ENCODE assay signal across 8 cellular contexts in genomic region chr1:77683836-77684148, GRCh38. TPM values are rescaled to one million over a fixed set of nuclear protein-coding genes. Genes with fewer than 3 reads are reported as not detected.
DNase-seq lines count a peak whose midpoint lies in the region; ATAC-seq and TF ChIP-seq lines count a peak whose summit lies in the region.

No MANE protein-coding gene starts in this region.

- TF ChIP-seq POLR2A in adrenal gland (IDR thresholded peaks at IDR 0.05) (no peak), right lobe of liver (IDR thresholded peaks at IDR 0.05) (no peak)

- H3K36me3 ChIP-seq in adrenal gland (replicated peaks in 1 of 2) (no peaks in the 10 kb centered on the region), right lobe of liver (no peaks in the 10 kb centered on the region)

- no peaks in the 10 kb centered on the region for H3K9me3 Mint-ChIP-seq in activated naive CD4-positive, alpha-beta T cell treated with anti-CD3 and anti-CD28 coated beads for 36 hours
- no peaks in the 10 kb centered on the region for H3K9me3 Mint-ChIP-seq in type B pancreatic cell

- H3K4me3 ChIP-seq in adrenal gland (peak overlapping the region in 2 of 4 donors; percentile 80 to 93), right lobe of liver (peak overlapping the region; percentile 60 to 79 (median 79))

- no peaks in the 10 kb centered on the region for H3K9me3 ChIP-seq in adrenal gland (replicated peaks in 1 of 3)
- H3K9me3 ChIP-seq in right lobe of liver, result no peaks in the 10 kb centered on the region

- H3K27me3 Mint-ChIP-seq in activated naive CD4-positive, alpha-beta T cell treated with anti-CD3 and anti-CD28 coated beads for 36 hours (ENCODE audit: low read depth), result no peaks in the 10 kb centered on the region
- no peaks in the 10 kb centered on the region for H3K27me3 Mint-ChIP-seq in type B pancreatic cell

- intact Hi-C loops in activated naive CD4-positive, alpha-beta T cell treated with anti-CD3 and anti-CD28 coated beads for 36 hours (cut with micrococcal nuclease), result loop anchor here (1.0 to 10.0 kb wide), 12 partner anchors 253 to 1609 kb away; partner anchors contain the start of genes AK5, FUBP1, IFI44L and PIGK
- intact Hi-C loops in adrenal gland (cut with DNase I), result loop anchor here in 1 of 2 donors (10.0 kb wide), 1 partner anchor 89 kb away; no protein-coding TSS in a partner anchor
- intact Hi-C loops in right lobe of liver (cut with DNase I), result no loop called here

- no peak for DNase-seq in activated naive CD4-positive, alpha-beta T cell treated with anti-CD3 and anti-CD28 coated beads for 36 hours
- no peak for DNase-seq in activated naive CD4-positive, alpha-beta T cell treated with anti-CD3 and anti-CD28 coated beads, Interleukin-2, amount 50 U/mL, for 16 hours
- DNase-seq in adrenal gland, result no peak
- DNase-seq in right lobe of liver, result no peak
- DNase-seq in type B pancreatic cell (ENCODE audit: extremely low spot score, unreplicated experiment), result no peak
- DNase-seq in activated gamma-delta T cell treated with Interleukin-2 at 50 U/mL for 16 hours, result no peak
- DNase-seq in SW 1271 (lab: John Stamatoyannopoulos, UW), result no peak

- H3K4me3 Mint-ChIP-seq in activated naive CD4-positive, alpha-beta T cell treated with anti-CD3 and anti-CD28 coated beads for 36 hours, result peak overlapping the region; percentile 82
- H3K4me3 Mint-ChIP-seq in type B pancreatic cell, result peak overlapping the region; percentile 93

- TF ChIP-seq CTCF in adrenal gland (IDR thresholded peaks at IDR 0.05) (no peak), right lobe of liver (IDR thresholded peaks at IDR 0.05) (no peak), type B pancreatic cell (conservative IDR thresholded peaks at IDR 0.05) (no peak)

- H3K27ac ChIP-seq in adrenal gland (peak overlapping the region; percentile 71 to 98 (median 95)), right lobe of liver (peak overlapping the region; percentile 85 to 90 (median 89))

- H3K4me1 ChIP-seq in adrenal gland (replicated peaks in 1 of 2) (peaks cover 27 to 39% of the 10 kb centered on the region in 2 donors), right lobe of liver (peaks cover 0 to 33% (median 5%) of the 10 kb centered on the region in 4 donors)

- CTCF ChIA-PET in activated naive CD4-positive, alpha-beta T cell treated with anti-CD3 and anti-CD28 coated beads for 36 hours (lab: Charles Lee), result interaction anchor here (0.7 to 1.8 kb wide), 9 partner anchors 11 to 432 kb away, joined by 3 to 5 read pairs (median 4); partner anchors contain the start of genes FUBP1 and MIGA1

- H3K4me1 Mint-ChIP-seq in activated naive CD4-positive, alpha-beta T cell treated with anti-CD3 and anti-CD28 coated beads for 36 hours (ENCODE audit: low read depth), result peaks cover 26% of the 10 kb centered on the region
- peaks cover 19% of the 10 kb centered on the region for H3K4me1 Mint-ChIP-seq in type B pancreatic cell (ENCODE audit: unreplicated experiment)

- WGBS in adrenal gland, 4 donors, result 0% methylated on average over 9 of the region's 9 CpGs
- WGBS in right lobe of liver (ENCODE audit: insufficient coverage, low coverage, low lambda C conversion rate, missing lambda C conversion rate), result under 1% methylated on average over 9 of the region's 9 CpGs

- H3K27me3 ChIP-seq in adrenal gland, result no peaks in the 10 kb centered on the region
- no peaks in the 10 kb centered on the region for H3K27me3 ChIP-seq in right lobe of liver

- ATAC-seq in right lobe of liver, result peak in 3 of 4 donors; percentile 5 to 24 (median 15)
- ATAC-seq in HG02759 (IDR thresholded peaks at IDR 0.05; ENCODE audit: unreplicated experiment), result no peak

- peak overlapping the region; percentile 90 for H3K27ac Mint-ChIP-seq in activated naive CD4-positive, alpha-beta T cell treated with anti-CD3 and anti-CD28 coated beads for 36 hours
- H3K27ac Mint-ChIP-seq in type B pancreatic cell, result peak overlapping the region; percentile 93

- peaks cover 6% of the 10 kb centered on the region for H3K36me3 Mint-ChIP-seq in activated naive CD4-positive, alpha-beta T cell treated with anti-CD3 and anti-CD28 coated beads for 36 hours (ENCODE audit: low read depth)
- H3K36me3 Mint-ChIP-seq in type B pancreatic cell, result no peaks in the 10 kb centered on the region

RNA-seq across cellular contexts. Expression of gene ZZZ3, which starts 1.3 kb away (rescaled TPM):
- 10 to 100 TPM; 36.6 to 39.3 TPM for total RNA-seq in activated naive CD4-positive, alpha-beta T cell treated with anti-CD3 and anti-CD28 coated beads for 36 hours
- total RNA-seq in adrenal gland (10 to 100 TPM; 32.3 to 71.4 (median 52.8) TPM), right lobe of liver (10 to 100 TPM; 19.6 to 34.7 (median 25.9) TPM), type B pancreatic cell (ENCODE audit: low replicate concordance) (49.1 and 51.3 TPM in 2 replicates)
- polyA plus RNA-seq in adrenal gland, result 10 to 100 TPM; 14.1 to 38.3 (median 22.5) TPM
